Comparison of ENCODE assay signal across 21 cellular contexts in genomic region chr9:37534412-37534811, GRCh38. TPM values are rescaled to one million over a fixed set of nuclear protein-coding genes. Genes with fewer than 3 reads are reported as not detected.
DNase-seq lines count a peak whose midpoint lies in the region; ATAC-seq, FAIRE-seq and TF ChIP-seq lines count a peak whose summit lies in the region.
"Had no signal": no experiment of that assay in that cellular context is flagged by ENCODE, and none has a peak within 500 bp of the region (broad histone marks: within the 10 kb centered on the region; RNA-seq: fewer than 3 reads in every experiment).

No MANE protein-coding gene starts in this region.

- H3K4ac ChIP-seq in H9 (ENCODE audit: low read depth, low read length): no peak overlapping the region

- H3K18ac ChIP-seq in H9 (ENCODE audit: insufficient read length, low read depth, low read length): no peak overlapping the region

- H3K9me3 Mint-ChIP-seq in H9 (no peaks in the 10 kb centered on the region), endodermal cell (no peaks in the 10 kb centered on the region)
- no peaks in the 10 kb centered on the region for H3K9me3 Mint-ChIP-seq in activated T-helper 17 cell treated with anti-CD3 and anti-CD28 coated beads, Interleukin-2, amount 50 U/mL, for 72 hours
- H3K9me3 Mint-ChIP-seq: CD4-positive, alpha-beta T cell had no signal

- H3K4me2 ChIP-seq in H9 (ENCODE audit: insufficient read depth, insufficient read length, low read length): no peak overlapping the region

- peaks cover 48% of the 10 kb centered on the region for H3K36me3 ChIP-seq in endodermal cell (ENCODE audit: control insufficient read depth, insufficient read depth, low read length)
- peaks cover 0 to 4% (median 0%) of the 10 kb centered on the region in 3 donors for H3K36me3 ChIP-seq in pancreas
- H3K36me3 ChIP-seq: MG63, SJSA1 had no signal

- no peak overlapping the region for H3K56ac ChIP-seq in H9 (ENCODE audit: insufficient read length, low read depth, low read length)

- H2BK5ac ChIP-seq in H9 (ENCODE audit: insufficient read length, low read length): no peak overlapping the region

- no peaks in the 10 kb centered on the region for H4K20me1 ChIP-seq in H9 (ENCODE audit: control insufficient read depth, insufficient read depth, insufficient read length)

- no peak overlapping the region for H3K14ac ChIP-seq in H9 (ENCODE audit: insufficient read depth, low read length)

- no peaks in the 10 kb centered on the region for H3K27me3 ChIP-seq in H9 (ENCODE audit: insufficient read depth, low read length)
- H3K27me3 ChIP-seq in endodermal cell (ENCODE audit: control insufficient read depth, insufficient read depth, low read length, poor library complexity, severe bottlenecking): no peaks in the 10 kb centered on the region
- no peaks in the 10 kb centered on the region for H3K27me3 ChIP-seq in pancreas
- H3K27me3 ChIP-seq: MG63, SJSA1 had no signal

- no peaks in the 10 kb centered on the region for H3K79me1 ChIP-seq in H9 (ENCODE audit: insufficient read depth, low read depth, low read length, poor library complexity, severe bottlenecking)

- no peak overlapping the region for H4K5ac ChIP-seq in H9 (ENCODE audit: insufficient read length, low read depth, low read length)

- peaks cover 12 to 40% (median 36%) of the 10 kb centered on the region in 3 experiments; a peak in 6 of 7 replicates for H3K36me3 Mint-ChIP-seq in H9 (ENCODE audit: insufficient read depth in 1 of 3, low read depth in 3 of 3)
- H3K36me3 Mint-ChIP-seq in activated T-helper 17 cell treated with anti-CD3 and anti-CD28 coated beads, Interleukin-2, amount 50 U/mL, for 72 hours (ENCODE audit: low read depth): no peaks in the 10 kb centered on the region
- peaks cover 60% of the 10 kb centered on the region for H3K36me3 Mint-ChIP-seq in endodermal cell (ENCODE audit: low read depth)

- TF ChIP-seq CTCF in H9 (conservative IDR thresholded peaks at IDR 0.05): no peak
- no peak for TF ChIP-seq CTCF in endodermal cell (conservative IDR thresholded peaks at IDR 0.05)
- TF ChIP-seq CTCF in pancreas (IDR thresholded peaks at IDR 0.05): no peak
- no peak for TF ChIP-seq CTCF in GM13976 (IDR thresholded peaks at IDR 0.05; ENCODE audit: borderline replicate concordance, control extremely low read depth, extremely low read depth, insufficient read depth, missing control alignments)

- no peak for FAIRE-seq in pancreas (lab: Jason Lieb, UNC)
- FAIRE-seq: GM12891 had no signal

- H3K9me3 ChIP-seq in H9 (ENCODE audit: control insufficient read depth, low read depth, low read length) (no peaks in the 10 kb centered on the region), endodermal cell (ENCODE audit: control insufficient read depth, low read length) (no peaks in the 10 kb centered on the region), pancreas (no peaks in the 10 kb centered on the region)
- H3K9me3 ChIP-seq: Caco-2, MG63, SJSA1 had no signal

- no peaks in the 10 kb centered on the region for H3K23me2 ChIP-seq in H9 (ENCODE audit: insufficient read length, low read depth, low read length, poor library complexity, severe bottlenecking)

- H4K91ac ChIP-seq in H9 (ENCODE audit: insufficient read length, low read depth, low read length): no peak overlapping the region

- H2BK20ac ChIP-seq in H9 (ENCODE audit: low read depth, low read length, poor library complexity, severe bottlenecking): no peak overlapping the region

- no peaks in the 10 kb centered on the region for H3K79me2 ChIP-seq in H9 (ENCODE audit: insufficient read depth, low read length)

- H3K23ac ChIP-seq in H9 (ENCODE audit: insufficient read length, low read depth, low read length): no peak overlapping the region

- no peak overlapping the region for H2BK120ac ChIP-seq in H9 (ENCODE audit: low read depth, low read length, poor library complexity, severe bottlenecking)

- H2AK5ac ChIP-seq in H9 (ENCODE audit: insufficient read length, low read length): no peak overlapping the region

- intact Hi-C loops in pancreas (cut with DNase I): no loop called here

- WGBS in H9 (ENCODE audit: extremely low coverage, insufficient read length, low lambda C conversion rate): no CpG with 5 or more reads among the region's 7 CpGs
- 90% methylated on average over 5 to 7 of the region's 7 CpGs for whole genome bisulfite sequencing in endodermal cell (ENCODE audit: insufficient coverage in 1 of 2, insufficient read length in 1 of 2), 2 experiments
- 36 to 40% methylated on average over 7 of the region's 7 CpGs for WGBS in pancreas, 2 donors

- H3K9ac ChIP-seq in H9 (ENCODE audit: extremely low read depth, insufficient read length, low read length) (no peak overlapping the region), endodermal cell (ENCODE audit: extremely low read depth, low read length, poor library complexity, severe bottlenecking) (no peak overlapping the region)

- no peak overlapping the region for H2BK12ac ChIP-seq in H9 (ENCODE audit: insufficient read length, low read depth, low read length)

- no peak for ATAC-seq in activated T-helper 17 cell treated with anti-CD3 and anti-CD28 coated beads, Interleukin-2, amount 50 U/mL, for 72 hours (replicated peaks)
- ATAC-seq in pancreas: peak; percentile 82 to 97 (median 93)
- ATAC-seq: Right ventricle myocardium inferior had no signal

- H3K4me1 ChIP-seq in H9 (ENCODE audit: insufficient read depth, low read length) (no peaks in the 10 kb centered on the region), endodermal cell (ENCODE audit: control insufficient read depth, insufficient read depth, low read length) (no peaks in the 10 kb centered on the region), pancreas (peaks cover 0 to 7% (median 5%) of the 10 kb centered on the region in 3 donors)
- H3K4me1 ChIP-seq: Caco-2, SJSA1 had no signal

- DNase-seq in H9 (no peak), endodermal cell (no peak), pancreas (peak in 3 of 6 donors; percentile 39 to 55 (median 55)), GM13976 (ENCODE audit: low spot score) (no peak), ecto neural progenitor cell (ENCODE audit: low spot score) (no peak)
- DNase-seq in activated CD4-positive, alpha-beta T cell treated with anti-CD3 and anti-CD28 coated beads for 48 hours: no peak
- DNase-seq in activated CD8-positive, alpha-beta memory T cell treated with anti-CD3 and anti-CD28 coated beads, Interleukin-2, amount 50 U/mL, for 48 hours: no peak
- DNase-seq: Caco-2; CD4-positive, alpha-beta T cell; DMS 273 treated with DMSO at 0.1 percent for 48 hours; DND-41; MG63; NCI-H1417 treated with DMSO at 0.1 percent for 48 hours; NCI-H1930; NCI-H226; NCI-H510A treated with DMSO at 0.1 percent for 48 hours; NCI-H748 treated with DMSO at 0.1 percent for 48 hours had no signal

- H3K4me1 Mint-ChIP-seq in H9: peaks cover 0 to 3% of the 10 kb centered on the region in 2 experiments; a peak in 1 of 4 replicates
- peaks cover 10% of the 10 kb centered on the region for H3K4me1 Mint-ChIP-seq in activated T-helper 17 cell treated with anti-CD3 and anti-CD28 coated beads, Interleukin-2, amount 50 U/mL, for 72 hours
- H3K4me1 Mint-ChIP-seq in endodermal cell: peaks cover 8% of the 10 kb centered on the region

- H3K4me3 Mint-ChIP-seq in H9: no peak overlapping the region
- H3K4me3 Mint-ChIP-seq in activated T-helper 17 cell treated with anti-CD3 and anti-CD28 coated beads, Interleukin-2, amount 50 U/mL, for 72 hours: no peak overlapping the region
- H3K4me3 Mint-ChIP-seq in endodermal cell: no peak overlapping the region
- H3K4me3 Mint-ChIP-seq: CD4-positive, alpha-beta T cell had no signal

- H3K4me3 ChIP-seq in endodermal cell (ENCODE audit: low read length): no peak overlapping the region
- H3K4me3 ChIP-seq in pancreas: no peak overlapping the region
- H3K4me3 ChIP-seq: MG63, SJSA1 had no signal

- H3T11ph ChIP-seq in H9 (ENCODE audit: low read length): no peak overlapping the region

- H2BK15ac ChIP-seq in H9 (ENCODE audit: low read depth, low read length): no peak overlapping the region

- H3K27me3 Mint-ChIP-seq in H9 (ENCODE audit: low read depth) (no peaks in the 10 kb centered on the region), endodermal cell (ENCODE audit: insufficient read depth) (no peaks in the 10 kb centered on the region)
- no peaks in the 10 kb centered on the region for H3K27me3 Mint-ChIP-seq in activated T-helper 17 cell treated with anti-CD3 and anti-CD28 coated beads, Interleukin-2, amount 50 U/mL, for 72 hours
- H3K27me3 Mint-ChIP-seq: CD4-positive, alpha-beta T cell had no signal

- no peak overlapping the region for H4K8ac ChIP-seq in H9 (replicated peaks; ENCODE audit: insufficient read length, low read depth, low read length)

- H3K27ac ChIP-seq in H9 (ENCODE audit: insufficient read length, low read depth, low read length) (no peak overlapping the region), endodermal cell (ENCODE audit: low read depth, low read length) (no peak overlapping the region), pancreas (peak overlapping the region in 3 of 4 donors; percentile 20 to 33 (median 27))
- H3K27ac ChIP-seq: SJSA1 had no signal

- no peak overlapping the region for H2AFZ ChIP-seq in H9 (ENCODE audit: low read length)

- H3K27ac Mint-ChIP-seq in H9 (peak overlapping the region; percentile 15 to 70 (median 20); a peak in 2 of 7 replicates), endodermal cell (peak overlapping the region; percentile 72)
- peak overlapping the region; percentile 15 for H3K27ac Mint-ChIP-seq in activated T-helper 17 cell treated with anti-CD3 and anti-CD28 coated beads, Interleukin-2, amount 50 U/mL, for 72 hours
- H3K27ac Mint-ChIP-seq: CD4-positive, alpha-beta T cell had no signal

- in situ Hi-C loops in GM13976 (cut with MboI; ENCODE audit: low sequenced_read_pairs, unreplicated experiment): no loop called here

RNA-seq across cellular contexts. Expression of gene FBXO10, which starts 41.8 kb away (rescaled TPM):
- total RNA-seq in H9 (2021) (16.2 and 16.8 TPM in 2 replicates), endodermal cell (10 to 100 TPM; 19.5 to 26.6 TPM), pancreas (1 to 10 TPM; 3.9 to 7.9 (median 6.0) TPM)
- total RNA-seq in activated T-helper 17 cell treated with anti-CD3 and anti-CD28 coated beads, Interleukin-2, amount 50 U/mL, for 72 hours: 1 to 10 TPM; 3.6 to 4.8 TPM
- 22.5 TPM for polyA plus RNA-seq in endodermal cell (2013, experiment 1 of 2)
- polyA plus RNA-seq in endodermal cell (2013, experiment 2 of 2): 21.2 TPM
- polyA plus RNA-seq in pancreas: 1 to 10 TPM; 6.1 to 6.2 TPM

RNA-seq across cellular contexts. Expression of gene POLR1E, which starts 48.7 kb away (rescaled TPM):
- total RNA-seq in H9 (2021) (45.6 and 45.8 TPM in 2 replicates), endodermal cell (10 to 100 TPM; 23.5 to 25.2 TPM), pancreas (10 to 100 TPM; 15.8 to 30.1 (median 21.3) TPM)
- total RNA-seq in activated T-helper 17 cell treated with anti-CD3 and anti-CD28 coated beads, Interleukin-2, amount 50 U/mL, for 72 hours: 10 to 100 TPM; 57.3 to 65.1 TPM
- polyA plus RNA-seq in endodermal cell (2013, experiment 1 of 2): 22.3 TPM
- polyA plus RNA-seq in endodermal cell (2013, experiment 2 of 2): 21.5 TPM
- 10 to 100 TPM; 11.9 to 12.8 TPM for polyA plus RNA-seq in pancreas

RNA-seq across cellular contexts. Expression of gene TOMM5, which starts 58.0 kb away (rescaled TPM):
- total RNA-seq in H9 (2021) (123 and 124 TPM in 2 replicates), endodermal cell (100 to 1,000 TPM; 110 to 115 TPM), pancreas (10 to 100 TPM; 22.8 to 40.3 (median 33.9) TPM)
- total RNA-seq in activated T-helper 17 cell treated with anti-CD3 and anti-CD28 coated beads, Interleukin-2, amount 50 U/mL, for 72 hours: 100 to 1,000 TPM in 1 of 2 donors, 10 to 100 TPM in 1; 77.7 to 158 TPM
- 162 TPM for polyA plus RNA-seq in endodermal cell (2013, experiment 1 of 2)
- 152 TPM for polyA plus RNA-seq in endodermal cell (2013, experiment 2 of 2)
- polyA plus RNA-seq in pancreas: 10 to 100 TPM; 54.0 to 59.2 TPM

Comparison
In these comparisons a context has a peak if more than half of its experiments do, and no peak if none do; other contexts are left out.
1. H3K27ac ChIP-seq: peak in pancreas (3 of 4); none in H9 (single experiment) and endodermal cell (single experiment).
2. H3K27ac Mint-ChIP-seq: peak in every context shown above with its lines; median percentile 72 in endodermal cell; 20 in H9; 15 in activated T-helper 17 cell treated with anti-CD3 and anti-CD28 coated beads, Interleukin-2, amount 50 U/mL, for 72 hours.